8 cellular contexts compared by ENCODE assay signal in genomic region chr7:38796636-38797501, GRCh38.
DNase-seq lines count a peak whose midpoint lies in the region; ATAC-seq and TF ChIP-seq lines count a peak whose summit lies in the region.

No MANE protein-coding gene starts in this region.

- ATAC-seq in WTC11 (no peak), mucosa of descending colon (peak; percentile 56), HG03439 (IDR thresholded peaks at IDR 0.05; ENCODE audit: unreplicated experiment) (no peak)

- H3K4me1 Mint-ChIP-seq in WTC11 = peaks cover 37% of the 10 kb centered on the region

- TF ChIP-seq CTCF in AG04449 (IDR thresholded peaks at IDR 0.05; ENCODE audit: insufficient read depth, low read length, missing control alignments) (peak; percentile 57), GM12873 (IDR thresholded peaks at IDR 0.05; ENCODE audit: insufficient read depth, low read depth, low read length, missing control alignments) (peak; percentile 58), WTC11 (IDR thresholded peaks at IDR 0.05) (peak; percentile 62), mucosa of descending colon (IDR thresholded peaks at IDR 0.05) (peak; percentile 24)

- DNase-seq in AG04449 (ENCODE audit: low read depth, low spot score) = no peak
- DNase-seq in NCI-H2107 (lab: John Stamatoyannopoulos, UW) = peak; percentile 41
- DNase-seq in WTC11 (ENCODE audit: low spot score) = peak; percentile 45
- DNase-seq in effector CD4-positive, alpha-beta T cell = peak; percentile 29
- peak in 1 of 3 donors; percentile 73 for DNase-seq in mucosa of descending colon
- DNase-seq in substantia nigra (lab: John Stamatoyannopoulos, UW) = peak in 31 of 49 donors; percentile 2 to 59 (median 13)

- no peaks in the 10 kb centered on the region for H3K4me1 ChIP-seq in mucosa of descending colon (ENCODE audit: low read depth)

- H3K27ac Mint-ChIP-seq in WTC11 = peak overlapping the region; percentile 4; the same call in 1 of the 2 replicates

- H3K9me3 Mint-ChIP-seq in WTC11 = no peaks in the 10 kb centered on the region

- no peak overlapping the region for H3K27ac ChIP-seq in substantia nigra (ENCODE audit: low read depth, low read length, poor library complexity, severe bottlenecking)

- H3K9me3 ChIP-seq in mucosa of descending colon = no peaks in the 10 kb centered on the region

- H3K4me3 Mint-ChIP-seq in WTC11 = no peak overlapping the region

- no peaks in the 10 kb centered on the region for H3K27me3 Mint-ChIP-seq in WTC11 (ENCODE audit: low read depth)

- CTCF ChIA-PET in AG04449 (lab: Yijun Ruan, JAX) (interaction anchor here (0.6 to 3.9 kb wide), 22 partner anchors 9 to 726 kb away, joined by 3 to 21 read pairs (median 4); no protein-coding TSS in a partner anchor), WTC11 (lab: Charles Lee) (interaction anchor here (1.5 kb wide), 1 partner anchor 723 kb away, joined by 3 read pairs; no protein-coding TSS in a partner anchor)

- H3K36me3 Mint-ChIP-seq in WTC11 = peaks cover 2% of the 10 kb centered on the region; the same call in 1 of the 2 replicates

- POLR2A ChIA-PET in AG04449 (lab: Yijun Ruan, JAX) (no interaction called here), WTC11 (lab: Charles Lee) (no interaction called here)

- H3K4me3 ChIP-seq in AG04449 (ENCODE audit: low read depth, low read length) (no peak overlapping the region), mucosa of descending colon (no peak overlapping the region)

- no peaks in the 10 kb centered on the region for H3K36me3 ChIP-seq in mucosa of descending colon (ENCODE audit: low read depth)

- intact Hi-C loops in mucosa of descending colon (cut with DNase I, micrococcal nuclease) = loop anchor here in 1 of 2 donors (10.0 kb wide), 1 partner anchor 678 kb away; no protein-coding TSS in a partner anchor

TF ChIP-seq in WTC11, 78 proteins besides CTCF, POLR2A, EP300 and RAD21:
- no peak for TF ChIP-seq FOXK1 (CRISPR knock-in tag; IDR thresholded peaks at IDR 0.05)
- no peak for TF ChIP-seq SOX15 (CRISPR knock-in tag; IDR thresholded peaks at IDR 0.05)
- no peak for TF ChIP-seq ZSCAN18 (CRISPR knock-in tag; IDR thresholded peaks at IDR 0.05)
- no peak for TF ChIP-seq NR3C1 (CRISPR knock-in tag; conservative IDR thresholded peaks at IDR 0.05; ENCODE audit: low read depth)
- no peak for TF ChIP-seq ZNF263 (CRISPR knock-in tag; IDR thresholded peaks at IDR 0.05; ENCODE audit: low read depth)
- TF ChIP-seq TEAD4 (CRISPR knock-in tag; IDR thresholded peaks at IDR 0.05) = no peak
- no peak for TF ChIP-seq ATF3 (CRISPR knock-in tag; conservative IDR thresholded peaks at IDR 0.05)
- TF ChIP-seq NFATC4 (CRISPR knock-in tag; IDR thresholded peaks at IDR 0.05) = no peak
- TF ChIP-seq HMGA2 (CRISPR knock-in tag; IDR thresholded peaks at IDR 0.05) = no peak
- no peak for TF ChIP-seq USF2 (CRISPR knock-in tag; IDR thresholded peaks at IDR 0.05)
